ENCODE assay signal across 8 cellular contexts in genomic region chr11:72751293-72752087, GRCh38. TPM values are rescaled to one million over a fixed set of nuclear protein-coding genes. Genes with fewer than 3 reads are reported as not detected.
DNase-seq lines count a peak whose midpoint lies in the region; ATAC-seq and TF ChIP-seq lines count a peak whose summit lies in the region.

No MANE protein-coding gene starts in this region.

- H3K4me1 ChIP-seq in KMS-11 (ENCODE audit: low read depth, poor library complexity, severe bottlenecking), result peaks cover 12% of the 10 kb centered on the region
- peaks cover 42% of the 10 kb centered on the region for H3K4me1 ChIP-seq in body of pancreas

- H3K4me3 ChIP-seq in KMS-11 (IDR thresholded peaks at IDR 0.05; ENCODE audit: insufficient read depth, low read depth, low read length) (no peak overlapping the region), body of pancreas (peak overlapping the region; percentile 6 to 42)

- H3K4me3 Mint-ChIP-seq in CD14-positive monocyte (peak overlapping the region; percentile 91 to 92), memory B cell (peak overlapping the region; percentile 93)

- no peak for TF ChIP-seq POLR2A in body of pancreas (IDR thresholded peaks at IDR 0.05)

- peaks cover 1 to 3% (median 3%) of the 10 kb centered on the region in 3 donors for H3K27me3 Mint-ChIP-seq in CD14-positive monocyte (ENCODE audit: low read depth in 3 of 3)
- H3K27me3 Mint-ChIP-seq in memory B cell, result no peaks in the 10 kb centered on the region

- peak overlapping the region; percentile 65 for H3K9ac ChIP-seq in KMS-11

- ATAC-seq in body of pancreas (peak; percentile 9), memory B cell (ENCODE audit: low read depth) (peak; percentile 1), HG02852 (IDR thresholded peaks at IDR 0.05; ENCODE audit: unreplicated experiment) (no peak), GM18907 (IDR thresholded peaks at IDR 0.05; ENCODE audit: unreplicated experiment) (no peak)

- H3K9me3 Mint-ChIP-seq in CD14-positive monocyte (peaks cover 0 to 3% (median 0%) of the 10 kb centered on the region in 7 donors), memory B cell (no peaks in the 10 kb centered on the region)

- peak overlapping the region; percentile 91 for H2AFZ ChIP-seq in KMS-11 (ENCODE audit: low read depth)

- H3K4me1 Mint-ChIP-seq in CD14-positive monocyte (peaks cover 57% of the 10 kb centered on the region), memory B cell (peaks cover 40% of the 10 kb centered on the region)

- H3K79me2 ChIP-seq in KMS-11 (ENCODE audit: insufficient read depth, low read depth), result peaks cover 9% of the 10 kb centered on the region; the same call in 1 of the 2 replicates

- H3K36me3 Mint-ChIP-seq in CD14-positive monocyte (peaks cover 30 to 31% of the 10 kb centered on the region in 2 donors), memory B cell (peaks cover 11% of the 10 kb centered on the region)

- DNase-seq in CD14-positive monocyte (ENCODE audit: low spot score) (no peak), body of pancreas (peak in 1 of 4 donors; percentile 22), memory B cell (ENCODE audit: low spot score in 2 of 2) (no peak), retina (no peak), activated gamma-delta T cell (lab: John Stamatoyannopoulos, UW) (no peak)

- intact Hi-C loops in CD14-positive monocyte (cut with micrococcal nuclease), result no loop called here
- intact Hi-C loops in body of pancreas (cut with DNase I), result no loop called here

- H3K36me3 ChIP-seq in KMS-11 (ENCODE audit: insufficient read depth), result no peaks in the 10 kb centered on the region
- H3K36me3 ChIP-seq in body of pancreas (replicated peaks in 1 of 2; ENCODE audit: insufficient read depth in 1 of 2, low read depth in 2 of 2), result peaks cover 0 to 5% of the 10 kb centered on the region in 2 donors

- peak overlapping the region; percentile 82 for H3K4me2 ChIP-seq in KMS-11

- TF ChIP-seq CTCF in CD14-positive monocyte (IDR thresholded peaks at IDR 0.05) (no peak), KMS-11 (conservative IDR thresholded peaks at IDR 0.05; ENCODE audit: low read depth, low read length) (no peak), body of pancreas (IDR thresholded peaks at IDR 0.05) (no peak)

- H3K27me3 ChIP-seq in KMS-11 (ENCODE audit: insufficient read depth, low read depth) (no peaks in the 10 kb centered on the region), body of pancreas (no peaks in the 10 kb centered on the region)

- H3K27ac ChIP-seq in KMS-11 (no peak overlapping the region), body of pancreas (peak overlapping the region in 3 of 4 donors; percentile 46 to 63 (median 51))

- no peaks in the 10 kb centered on the region for H3K9me3 ChIP-seq in body of pancreas

- H3K27ac Mint-ChIP-seq in CD14-positive monocyte (peak overlapping the region; percentile 76 to 99 (median 90)), memory B cell (peak overlapping the region; percentile 79)

- no peaks in the 10 kb centered on the region for H4K20me1 ChIP-seq in KMS-11 (ENCODE audit: insufficient read depth)

- 29 to 33% methylated on average over 14 to 18 of the region's 18 CpGs for WGBS in body of pancreas, 2 donors

RNA-seq across cellular contexts. Expression of gene ARAP1, which starts 0.7 kb away (rescaled TPM):
- 10 to 100 TPM; 48.7 to 79.0 TPM for polyA plus RNA-seq in CD14-positive monocyte
- 100 to 1,000 TPM in 1 of 2 donors, 10 to 100 TPM in 1; 63.3 to 208 TPM for total RNA-seq in body of pancreas

RNA-seq across cellular contexts. Expression of gene STARD10, which starts 42.4 kb away (rescaled TPM):
- polyA plus RNA-seq in CD14-positive monocyte, result 10 to 100 TPM; 13.6 to 15.4 TPM
- total RNA-seq in body of pancreas, result 100 to 1,000 TPM; 122 to 209 TPM

Comparison
In these comparisons a context has a peak if more than half of its experiments do, and no peak if none do; other contexts are left out.
1. ATAC-seq: peak in body of pancreas (single experiment) and memory B cell (single experiment); none in HG02852 (single experiment) and GM18907 (single experiment).